In the genomic region with DNA sequence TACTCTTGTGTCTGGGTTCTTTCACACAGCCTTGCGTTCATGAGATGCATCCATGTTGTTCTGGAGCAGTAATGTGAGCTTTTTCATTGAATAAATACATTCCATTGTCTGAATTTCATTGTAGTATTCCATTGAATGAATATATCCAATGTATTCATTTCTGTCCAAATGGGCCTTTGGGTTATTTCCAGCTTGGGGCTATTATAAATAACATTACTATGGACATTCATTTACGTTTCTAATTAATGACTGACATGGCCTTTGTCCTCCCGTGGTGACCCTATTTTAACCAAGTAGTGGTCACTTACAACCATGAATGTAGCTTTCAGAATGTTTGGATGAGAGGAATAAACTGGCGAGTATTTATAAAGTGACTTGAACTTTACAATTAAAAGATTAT, we compare ENCODE assay signal across 2 cellular contexts.
TF ChIP-seq lines count a peak whose summit lies in the region.

No MANE protein-coding gene starts in this region.

TF ChIP-seq in HCT116, 20 proteins besides CTCF, POLR2A, EP300 and RAD21:
- no peak for TF ChIP-seq SIN3A (IDR thresholded peaks at IDR 0.05; ENCODE audit: low read depth)
- no peak for TF ChIP-seq CBX3 (IDR thresholded peaks at IDR 0.05; ENCODE audit: low read depth)
- TF ChIP-seq ZFX (IDR thresholded peaks at IDR 0.05): no peak
- TF ChIP-seq, protein P1, sequence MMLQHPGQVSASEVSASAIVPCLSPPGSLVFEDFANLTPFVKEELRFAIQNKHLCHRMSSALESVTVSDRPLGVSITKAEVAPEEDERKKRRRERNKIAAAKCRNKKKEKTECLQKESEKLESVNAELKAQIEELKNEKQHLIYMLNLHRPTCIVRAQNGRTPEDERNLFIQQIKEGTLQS (IDR thresholded peaks at IDR 0.05): no peak
- no peak for TF ChIP-seq ELF1 (IDR thresholded peaks at IDR 0.05; ENCODE audit: borderline replicate concordance, low read depth)
- TF ChIP-seq JUND (IDR thresholded peaks at IDR 0.05): no peak
- TF ChIP-seq, protein P2, sequence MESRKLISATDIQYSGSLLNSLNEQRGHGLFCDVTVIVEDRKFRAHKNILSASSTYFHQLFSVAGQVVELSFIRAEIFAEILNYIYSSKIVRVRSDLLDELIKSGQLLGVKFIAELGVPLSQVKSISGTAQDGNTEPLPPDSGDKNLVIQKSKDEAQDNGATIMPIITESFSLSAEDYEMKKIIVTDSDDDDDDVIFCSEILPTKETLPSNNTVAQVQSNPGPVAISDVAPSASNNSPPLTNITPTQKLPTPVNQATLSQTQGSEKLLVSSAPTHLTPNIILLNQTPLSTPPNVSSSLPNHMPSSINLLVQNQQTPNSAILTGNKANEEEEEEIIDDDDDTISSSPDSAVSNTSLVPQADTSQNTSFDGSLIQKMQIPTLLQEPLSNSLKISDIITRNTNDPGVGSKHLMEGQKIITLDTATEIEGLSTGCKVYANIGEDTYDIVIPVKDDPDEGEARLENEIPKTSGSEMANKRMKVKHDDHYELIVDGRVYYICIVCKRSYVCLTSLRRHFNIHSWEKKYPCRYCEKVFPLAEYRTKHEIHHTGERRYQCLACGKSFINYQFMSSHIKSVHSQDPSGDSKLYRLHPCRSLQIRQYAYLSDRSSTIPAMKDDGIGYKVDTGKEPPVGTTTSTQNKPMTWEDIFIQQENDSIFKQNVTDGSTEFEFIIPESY (IDR thresholded peaks at IDR 0.05; ENCODE audit: extremely low read depth, insufficient replicate concordance, low read length): no peak

TF ChIP-seq in HepG2, 621 proteins besides CTCF, POLR2A, EP300 and RAD21:
- TF ChIP-seq MEIS1 (CRISPR knock-in tag; IDR thresholded peaks at IDR 0.05; ENCODE audit: borderline replicate concordance) (no peak), SETDB1 (CRISPR knock-in tag; IDR thresholded peaks at IDR 0.05; ENCODE audit: borderline replicate concordance) (no peak), WIZ (CRISPR knock-in tag; IDR thresholded peaks at IDR 0.05) (no peak)
- TF ChIP-seq, protein P3, sequence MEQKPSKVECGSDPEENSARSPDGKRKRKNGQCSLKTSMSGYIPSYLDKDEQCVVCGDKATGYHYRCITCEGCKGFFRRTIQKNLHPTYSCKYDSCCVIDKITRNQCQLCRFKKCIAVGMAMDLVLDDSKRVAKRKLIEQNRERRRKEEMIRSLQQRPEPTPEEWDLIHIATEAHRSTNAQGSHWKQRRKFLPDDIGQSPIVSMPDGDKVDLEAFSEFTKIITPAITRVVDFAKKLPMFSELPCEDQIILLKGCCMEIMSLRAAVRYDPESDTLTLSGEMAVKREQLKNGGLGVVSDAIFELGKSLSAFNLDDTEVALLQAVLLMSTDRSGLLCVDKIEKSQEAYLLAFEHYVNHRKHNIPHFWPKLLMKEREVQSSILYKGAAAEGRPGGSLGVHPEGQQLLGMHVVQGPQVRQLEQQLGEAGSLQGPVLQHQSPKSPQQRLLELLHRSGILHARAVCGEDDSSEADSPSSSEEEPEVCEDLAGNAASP (CRISPR knock-in tag; IDR thresholded peaks at IDR 0.05; ENCODE audit: borderline replicate concordance): no peak
